1 cellular context compared by ENCODE assay signal in the genomic region with DNA sequence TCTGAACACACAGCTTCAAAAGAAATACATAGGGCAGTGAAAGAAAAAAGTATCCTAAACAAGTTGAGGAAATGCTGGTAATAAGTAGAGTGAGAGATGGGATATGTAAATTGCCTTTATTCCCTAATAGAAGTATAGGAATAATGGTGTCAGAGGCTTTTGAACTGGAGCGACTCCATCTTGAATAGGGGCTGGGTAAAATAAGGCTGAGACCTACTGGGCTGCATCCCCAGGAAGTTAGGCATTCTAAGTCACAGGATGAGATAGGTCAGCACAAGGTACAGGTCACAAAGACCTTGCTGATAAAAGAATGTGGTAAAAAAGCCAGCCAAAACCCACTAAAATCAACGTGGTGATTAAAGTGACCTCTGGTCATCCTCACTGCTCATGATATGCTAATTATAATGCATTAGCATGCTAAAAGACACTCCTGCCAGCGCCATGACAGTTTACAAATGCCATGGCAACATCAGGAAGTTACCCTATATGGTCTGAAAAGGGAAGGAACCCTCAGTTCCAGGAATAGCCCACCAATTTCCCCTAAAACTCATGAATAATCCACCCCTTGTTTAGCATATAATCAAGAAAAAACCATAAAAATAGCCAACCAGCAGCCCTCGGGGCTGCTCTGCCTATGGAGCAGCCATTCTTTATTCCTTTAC.
TF ChIP-seq lines count a peak whose summit lies in the region.

No MANE protein-coding gene starts in this region.

TF ChIP-seq in WTC11, 78 proteins besides CTCF, POLR2A, EP300 and RAD21:
- TF ChIP-seq ZNF396 (CRISPR knock-in tag; IDR thresholded peaks at IDR 0.05; ENCODE audit: borderline replicate concordance) (0 out of 2 replicates have a peak, but pooled peaks have one; percentile 42), ZSCAN18 (CRISPR knock-in tag; IDR thresholded peaks at IDR 0.05) (peak; percentile 84), ZNF532 (CRISPR knock-in tag; IDR thresholded peaks at IDR 0.05; ENCODE audit: borderline replicate concordance) (0 out of 2 replicates have a peak, but pooled peaks have one; percentile 57)
TF ChIP-seq in WTC11: peak in this region for 3; not testable (repeated sequence) for 75.
